In genomic region chr4:108168672-108169562, GRCh38 we compare ENCODE assay signal across 9 cellular contexts. TPM values are rescaled to one million over a fixed set of nuclear protein-coding genes. Genes with fewer than 3 reads are reported as not detected.
DNase-seq lines count a peak whose midpoint lies in the region; ATAC-seq, FAIRE-seq and TF ChIP-seq lines count a peak whose summit lies in the region.
"Had no signal": no experiment of that assay in that cellular context is flagged by ENCODE, and none has a peak within 500 bp of the region (broad histone marks: within the 10 kb centered on the region; RNA-seq: fewer than 3 reads in every experiment).

LEF1 (minus strand) TSS chr4:108168932; CDS start chr4:108167767, 1,165 bp downstream.

- H3K27ac ChIP-seq in pancreas (no peak within 1 kb of the TSS), aorta (ENCODE audit: low read depth in 1 of 2, low read length in 2 of 2) (no peak within 1 kb of the TSS)

- intact Hi-C loops in pancreas (cut with DNase I) (no loop called here), aorta (cut with DNase I) (no loop called here)

- ATAC-seq in HG02938 (IDR thresholded peaks at IDR 0.05; ENCODE audit: unreplicated experiment) (peak; percentile 21), pancreas (peak; percentile 27 to 47 (median 36)), aorta (ENCODE audit: low FRiP score) (peak; percentile 30)

- H3K4me3 ChIP-seq in GM12864 (ENCODE audit: low read depth, low read length) (peak within 1 kb of the TSS; percentile 53), NT2/D1 (ENCODE audit: insufficient read length, low read depth) (peak within 1 kb of the TSS; percentile 45), fibroblast of villous mesenchyme (ENCODE audit: low read depth, low read length) (peak within 1 kb of the TSS; percentile 57), pancreas (peak within 1 kb of the TSS; percentile 27 to 58 (median 40)), aorta (ENCODE audit: low read length in 2 of 2) (peak within 1 kb of the TSS; percentile 71 to 87)

- peaks cover 15% of the 10 kb centered on the region for H3K36me3 ChIP-seq in NT2/D1 (ENCODE audit: insufficient read depth, insufficient read length, low read length)
- H3K36me3 ChIP-seq in pancreas: no peaks in the 10 kb centered on the region
- H3K36me3 ChIP-seq in aorta (ENCODE audit: control insufficient read depth in 1 of 2, insufficient read depth in 2 of 2, low read length in 1 of 2): no peaks in the 10 kb centered on the region

- 1 to 2% methylated on average over 45 to 61 of the region's 61 CpGs for WGBS in pancreas, 2 donors
- 1 to 2% methylated on average over 46 to 61 of the region's 61 CpGs for WGBS in aorta, 2 donors

- FAIRE-seq in pancreas (lab: Jason Lieb, UNC): no peak
- FAIRE-seq: endometrium had no signal

- TF ChIP-seq CTCF in GM12864 (IDR thresholded peaks at IDR 0.05; ENCODE audit: low read depth, low read length, missing control alignments): no peak
- TF ChIP-seq CTCF in fibroblast of villous mesenchyme (IDR thresholded peaks at IDR 0.05; ENCODE audit: insufficient read depth, low read depth, low read length): no peak
- TF ChIP-seq CTCF in pancreas (IDR thresholded peaks at IDR 0.05): no peak

- DNase-seq in GM12864 (ENCODE audit: low read depth) (no peak), NT2/D1 (ENCODE audit: low read depth, low spot score) (no peak), fibroblast of villous mesenchyme (ENCODE audit: low read depth) (peak; percentile 31), pancreas (peak in 4 of 6 donors; percentile 24 to 69 (median 56)), aorta (peak; percentile 48 to 75), nucleus accumbens (lab: John Stamatoyannopoulos, UW) (no peak)
- DNase-seq in activated T-cell treated with anti-CD3 and anti-CD28 coated beads, Interleukin-2, amount 50 U/mL, for 48 hours: peak; percentile 81 to 83

- H3K9me3 ChIP-seq in NT2/D1 (ENCODE audit: insufficient read depth, low read length) (no peaks in the 10 kb centered on the region), pancreas (no peaks in the 10 kb centered on the region), aorta (ENCODE audit: control insufficient read depth, low read length) (no peaks in the 10 kb centered on the region)

- H3K9ac ChIP-seq in NT2/D1 (ENCODE audit: insufficient read length, low read depth): peak within 1 kb of the TSS; percentile 67

- H3K27me3 ChIP-seq in NT2/D1 (ENCODE audit: insufficient read depth, insufficient read length): peaks cover 87% of the 10 kb centered on the region
- H3K27me3 ChIP-seq in pancreas: peaks cover 6 to 36% (median 21%) of the 10 kb centered on the region in 4 donors
- no peaks in the 10 kb centered on the region for H3K27me3 ChIP-seq in aorta (ENCODE audit: control insufficient read depth in 1 of 2, insufficient read depth in 2 of 2, low read length in 1 of 2)

- H3K4me1 ChIP-seq in NT2/D1 (ENCODE audit: insufficient read depth, insufficient read length) (peaks cover 2% of the 10 kb centered on the region), pancreas (peaks cover 0 to 5% (median 5%) of the 10 kb centered on the region in 3 donors), aorta (ENCODE audit: control insufficient read depth in 1 of 2, insufficient read depth in 2 of 2, low read length in 2 of 2) (no peaks in the 10 kb centered on the region)

RNA-seq across cellular contexts. Expression of gene LEF1, which starts in this region (rescaled TPM):
- under 0.01 and 1.6 TPM in 2 replicates for total RNA-seq in fibroblast of villous mesenchyme
- total RNA-seq in pancreas: 1 to 10 TPM in 3 of 6 donors, under 1 TPM in 3; 0.28 to 3.5 (median 1.1) TPM
- under 1 TPM; 0.61 to 0.73 TPM for polyA plus RNA-seq in pancreas
- total RNA-seq in aorta: 10 to 100 TPM in 1 of 2 donors, 1 to 10 TPM in 1; 5.8 to 19.1 TPM
- under 1 TPM; 0.15 to 0.38 TPM for polyA plus RNA-seq in aorta

Comparison
In these comparisons a context has a peak if more than half of its experiments do, and no peak if none do; other contexts are left out.
1. DNase-seq: peak in activated T-cell treated with anti-CD3 and anti-CD28 coated beads, Interleukin-2, amount 50 U/mL, for 48 hours (2 of 2), fibroblast of villous mesenchyme (single experiment), pancreas (4 of 6) and aorta (2 of 2); none in GM12864 (single experiment), NT2/D1 (single experiment) and nucleus accumbens (0 of 56).
2. Peak in every context shown above with its lines, with median percentiles within 50 percentile points of each other: H3K4me3 ChIP-seq and ATAC-seq.